ENCODE assay signal across 25 cellular contexts in genomic region chr16:79698341-79698753, GRCh38.
DNase-seq lines count a peak whose midpoint lies in the region; ATAC-seq and TF ChIP-seq lines count a peak whose summit lies in the region.
"Had no signal": no experiment of that assay in that cellular context is flagged by ENCODE, and none has a peak within 500 bp of the region (broad histone marks: within the 10 kb centered on the region; RNA-seq: fewer than 3 reads in every experiment).

No MANE protein-coding gene starts in this region.

- peak; percentile 54 to 64 for ATAC-seq in lower lobe of right lung
- ATAC-seq in thoracic aorta (ENCODE audit: insufficient number of reproducible peaks, low FRiP score, low read depth), result peak; percentile 74
- ATAC-seq in activated T-helper 17 cell treated with anti-CD3 and anti-CD28 coated beads, Interleukin-2, amount 50 U/mL, for 72 hours (replicated peaks), result no peak
- ATAC-seq: activated naive CD4-positive, alpha-beta T cell treated with anti-CD3 and anti-CD28 coated beads, Interleukin-2, amount 50 U/mL, for 72 hours; Panc1 had no signal

- H3K27ac Mint-ChIP-seq in activated T-helper 17 cell treated with anti-CD3 and anti-CD28 coated beads, Interleukin-2, amount 50 U/mL, for 72 hours, result no peak overlapping the region
- H3K27ac Mint-ChIP-seq: activated naive CD4-positive, alpha-beta T cell treated with anti-CD3 and anti-CD28 coated beads, Interleukin-2, amount 50 U/mL, for 72 hours; endodermal cell; type B pancreatic cell had no signal

- intact Hi-C loops in ascending aorta (cut with DNase I) (no loop called here), lower lobe of right lung (cut with DNase I) (no loop called here)

- no peaks in the 10 kb centered on the region for H3K36me3 Mint-ChIP-seq in activated T-helper 17 cell treated with anti-CD3 and anti-CD28 coated beads, Interleukin-2, amount 50 U/mL, for 72 hours (ENCODE audit: low read depth)
- H3K36me3 Mint-ChIP-seq: activated naive CD4-positive, alpha-beta T cell treated with anti-CD3 and anti-CD28 coated beads, Interleukin-2, amount 50 U/mL, for 72 hours; CD4-positive, alpha-beta memory T cell; type B pancreatic cell had no signal

- H3K4me3 ChIP-seq in ascending aorta (no peak overlapping the region), lower lobe of right lung (no peak overlapping the region), thoracic aorta (no peak overlapping the region), HAP-1 (no peak overlapping the region)
- H3K4me3 ChIP-seq: spleen had no signal

- H3K9me3 Mint-ChIP-seq in activated T-helper 17 cell treated with anti-CD3 and anti-CD28 coated beads, Interleukin-2, amount 50 U/mL, for 72 hours, result peaks cover 15% of the 10 kb centered on the region

- DNase-seq in ascending aorta (ENCODE audit: low spot score in 2 of 2) (peak in 1 of 2 donors; percentile 65), fibroblast of the conjunctiva (ENCODE audit: low read depth) (peak; percentile 5), lower lobe of right lung (no peak), thoracic aorta (ENCODE audit: low spot score) (no peak), HAP-1 (ENCODE audit: low spot score in 2 of 2) (no peak), NAMALWA (ENCODE audit: low spot score) (no peak)
- DNase-seq in activated naive CD4-positive, alpha-beta T cell treated with anti-CD3 and anti-CD28 coated beads, Interleukin-2, amount 50 U/mL, for 16 hours, result no peak
- DNase-seq: activated CD4-positive, alpha-beta T cell treated with anti-CD3 and anti-CD28 coated beads, Interleukin-2, amount 50 U/mL, for 1 hour; activated T-cell treated with anti-CD3 and anti-CD28 coated beads for 4 hours; CD4-positive, alpha-beta memory T cell; cerebellar nuclear complex; DMS79; endodermal cell; glutamatergic neuron; KBM-7; NCI-H1105; NCI-H2171; NCI-H774; nucleus accumbens; spleen had no signal

- peaks cover 0 to 8% of the 10 kb centered on the region in 2 donors for H3K9me3 ChIP-seq in ascending aorta
- H3K9me3 ChIP-seq in lower lobe of right lung, result peaks cover 2% of the 10 kb centered on the region
- H3K9me3 ChIP-seq in thoracic aorta, result peaks cover 4% of the 10 kb centered on the region
- no peaks in the 10 kb centered on the region for H3K9me3 ChIP-seq in HAP-1

- H3K4me1 ChIP-seq in ascending aorta (peaks cover 3 to 12% of the 10 kb centered on the region in 2 donors), lower lobe of right lung (no peaks in the 10 kb centered on the region), thoracic aorta (ENCODE audit: control insufficient read depth in 1 of 2, low read depth in 2 of 2) (peaks cover 15 to 20% of the 10 kb centered on the region in 2 donors), HAP-1 (no peaks in the 10 kb centered on the region)
- H3K4me1 ChIP-seq: spleen had no signal

- H3K4me3 Mint-ChIP-seq in activated T-helper 17 cell treated with anti-CD3 and anti-CD28 coated beads, Interleukin-2, amount 50 U/mL, for 72 hours, result no peak overlapping the region
- H3K4me3 Mint-ChIP-seq: CD4-positive, alpha-beta memory T cell; endodermal cell; type B pancreatic cell had no signal

- no peaks in the 10 kb centered on the region for H3K27me3 ChIP-seq in ascending aorta
- no peaks in the 10 kb centered on the region for H3K27me3 ChIP-seq in lower lobe of right lung (ENCODE audit: low read depth)
- no peaks in the 10 kb centered on the region for H3K27me3 ChIP-seq in thoracic aorta (replicated peaks; ENCODE audit: insufficient read depth)
- no peaks in the 10 kb centered on the region for H3K27me3 ChIP-seq in HAP-1 (ENCODE audit: low read depth)
- H3K27me3 ChIP-seq: spleen had no signal

- peaks cover 11% of the 10 kb centered on the region for H3K4me1 Mint-ChIP-seq in activated T-helper 17 cell treated with anti-CD3 and anti-CD28 coated beads, Interleukin-2, amount 50 U/mL, for 72 hours
- H3K4me1 Mint-ChIP-seq: endodermal cell had no signal

- no peaks in the 10 kb centered on the region for H3K27me3 Mint-ChIP-seq in activated T-helper 17 cell treated with anti-CD3 and anti-CD28 coated beads, Interleukin-2, amount 50 U/mL, for 72 hours
- H3K27me3 Mint-ChIP-seq: type B pancreatic cell had no signal

- H3K36me3 ChIP-seq in ascending aorta (no peaks in the 10 kb centered on the region), lower lobe of right lung (no peaks in the 10 kb centered on the region), thoracic aorta (no peaks in the 10 kb centered on the region), HAP-1 (replicated peaks) (no peaks in the 10 kb centered on the region)
- H3K36me3 ChIP-seq: spleen had no signal

- H3K27ac ChIP-seq in ascending aorta (peak overlapping the region; percentile 5 to 42), lower lobe of right lung (peak overlapping the region; percentile 11), thoracic aorta (peak overlapping the region in 1 of 2 donors; percentile 35)
- H3K27ac ChIP-seq: HL-60 had no signal

- TF ChIP-seq CTCF in ascending aorta (IDR thresholded peaks at IDR 0.05) (no peak), lower lobe of right lung (IDR thresholded peaks at IDR 0.05) (no peak), thoracic aorta (IDR thresholded peaks at IDR 0.05) (no peak)

- in situ Hi-C loops in HAP-1 (cut with MboI; ENCODE audit: low sequenced_read_pairs), result no loop called here
